In genomic region chr20:37201827-37202162, GRCh38 we compare ENCODE assay signal across 13 cellular contexts. TPM values are rescaled to one million over a fixed set of nuclear protein-coding genes. Genes with fewer than 3 reads are reported as not detected.
DNase-seq lines count a peak whose midpoint lies in the region; ATAC-seq and TF ChIP-seq lines count a peak whose summit lies in the region.
"Had no signal": no experiment of that assay in that cellular context is flagged by ENCODE, and none has a peak within 500 bp of the region (broad histone marks: within the 10 kb centered on the region; RNA-seq: fewer than 3 reads in every experiment).

No MANE protein-coding gene starts in this region.

- H3K18ac ChIP-seq in IMR-90 (ENCODE audit: low read depth, low read length) = no peak overlapping the region

- intact Hi-C loops in IMR-90 (cut with micrococcal nuclease) = loop anchor here (1.0 kb wide), 1 partner anchor 333 kb away; no protein-coding TSS in a partner anchor
- intact Hi-C loops in mammary epithelial cell (cut with micrococcal nuclease) = loop anchor here (1.0 to 5.0 kb wide), 3 partner anchors 21 to 333 kb away; no protein-coding TSS in a partner anchor

- H3K27ac ChIP-seq in IMR-90 (ENCODE audit: insufficient read depth, low read length) = peak overlapping the region; percentile 8; the same call in 1 of the 2 replicates
- H3K27ac ChIP-seq in mammary epithelial cell (ENCODE audit: insufficient read depth, low read depth, low read length) = peak overlapping the region; percentile 64
- H3K27ac ChIP-seq in upper lobe of left lung = peak overlapping the region in 3 of 4 donors; percentile 18 to 69 (median 59)
- H3K27ac ChIP-seq in substantia nigra (ENCODE audit: low read depth, low read length, poor library complexity, severe bottlenecking) = no peak overlapping the region

- peaks cover 45% of the 10 kb centered on the region for H4K20me1 ChIP-seq in IMR-90 (ENCODE audit: insufficient read depth, low read length)
- no peaks in the 10 kb centered on the region for H4K20me1 ChIP-seq in mammary epithelial cell (ENCODE audit: insufficient read depth, low read length)

- no peak for TF ChIP-seq EP300 in upper lobe of left lung (IDR thresholded peaks at IDR 0.05)

- CTCF ChIA-PET in IMR-90 (lab: Yijun Ruan, JAX) = no interaction called here
- CTCF ChIA-PET in mammary epithelial cell (lab: Charles Lee; ENCODE audit: low non-redundant PET) = no interaction called here

- no peaks in the 10 kb centered on the region for H3K27me3 ChIP-seq in IMR-90 (ENCODE audit: control insufficient read depth, insufficient read depth, low read length)
- no peaks in the 10 kb centered on the region for H3K27me3 ChIP-seq in mammary epithelial cell (ENCODE audit: insufficient read depth, low read length)
- no peaks in the 10 kb centered on the region for H3K27me3 ChIP-seq in upper lobe of left lung
- H3K27me3 ChIP-seq: MG63 had no signal

- peaks cover 32% of the 10 kb centered on the region for H3K36me3 Mint-ChIP-seq in mesothelial cell of epicardium

- no peak overlapping the region for H2BK15ac ChIP-seq in IMR-90 (ENCODE audit: low read depth, low read length)

- DNase-seq in IMR-90 = no peak
- DNase-seq in mammary epithelial cell = no peak
- no peak for DNase-seq in mesothelial cell of epicardium (ENCODE audit: low spot score in 2 of 2, unreplicated experiment in 2 of 2)
- DNase-seq in upper lobe of left lung = no peak
- no peak for DNase-seq in stimulated activated CD4-positive, alpha-beta T cell treated with anti-CD3 and anti-CD28 coated beads, Interleukin-2, amount 100 ng/mL, for 48 hours
- DNase-seq in HK-2 (ENCODE audit: unreplicated experiment) = no peak
- no peak for DNase-seq in substantia nigra (lab: John Stamatoyannopoulos, UW)
- DNase-seq: activated naive CD4-positive, alpha-beta T cell had no signal

- H3K9me1 ChIP-seq in IMR-90 (ENCODE audit: insufficient read depth, low read length) = peaks cover 30% of the 10 kb centered on the region

- H3K14ac ChIP-seq in IMR-90 (replicated peaks; ENCODE audit: low read depth, low read length) = no peak overlapping the region

- H3K9ac ChIP-seq in IMR-90 (ENCODE audit: low read depth, low read length) (no peak overlapping the region), mammary epithelial cell (ENCODE audit: insufficient read depth, low read length) (no peak overlapping the region)

- peak overlapping the region; percentile 31; the same call in 1 of the 2 replicates for H2BK120ac ChIP-seq in IMR-90 (ENCODE audit: low read depth, low read length)

- peaks cover 39% of the 10 kb centered on the region for H3K36me3 ChIP-seq in IMR-90 (ENCODE audit: control insufficient read depth, insufficient read depth, low read length)
- H3K36me3 ChIP-seq in mammary epithelial cell (ENCODE audit: insufficient read depth, low read length) = peaks cover 40% of the 10 kb centered on the region
- H3K36me3 ChIP-seq in upper lobe of left lung = peaks cover 21 to 88% (median 57%) of the 10 kb centered on the region in 4 donors

- no peak overlapping the region for H3K56ac ChIP-seq in IMR-90 (ENCODE audit: extremely low read depth, insufficient read depth, low read length)

- in situ Hi-C loops in IMR-90 (cut with MboI; ENCODE audit: low sequenced_read_pairs) (loop anchor here (10.0 kb wide), 1 partner anchor 183 kb away; no protein-coding TSS in a partner anchor), mammary epithelial cell (cut with MboI; ENCODE audit: low sequenced_read_pairs in 2 of 2) (no loop called here)

- dilution Hi-C loops in IMR-90 (cut with HindIII; ENCODE audit: low sequenced_read_pairs, unreplicated experiment) = no loop called here
- dilution Hi-C loops in mammary epithelial cell (cut with HindIII; ENCODE audit: low sequenced_read_pairs) = loop anchor here (5.0 kb wide), 1 partner anchor 51 kb away; no protein-coding TSS in a partner anchor

- no peak for ATAC-seq in IMR-90 (ENCODE audit: low read depth)
- ATAC-seq in upper lobe of left lung (ENCODE audit: low FRiP score in 2 of 2) = no peak

- H2BK5ac ChIP-seq in IMR-90 (ENCODE audit: low read depth, low read length, poor library complexity, severe bottlenecking) = peak overlapping the region; percentile 22

- no CpG with 5 or more reads among the region's 2 CpGs for WGBS in IMR-90 (ENCODE audit: extremely low coverage in 2 of 2, insufficient read length in 1 of 2), 2 experiments
- 90% methylated on average over 2 of the region's 2 CpGs for WGBS in mammary epithelial cell (ENCODE audit: low coverage, missing lambda C conversion rate)
- WGBS in upper lobe of left lung, 2 donors = 92 to 93% methylated on average over 2 of the region's 2 CpGs

- no peak for TF ChIP-seq POLR2A in IMR-90 (IDR thresholded peaks at IDR 0.05; ENCODE audit: low read depth, low read length)
- no peak for TF ChIP-seq POLR2A in upper lobe of left lung (IDR thresholded peaks at IDR 0.05)

- H4K91ac ChIP-seq in IMR-90 (ENCODE audit: insufficient read depth, low read depth, low read length) = no peak overlapping the region

- H3K79me1 ChIP-seq in IMR-90 (ENCODE audit: low read depth in 1 of 2, low read length in 2 of 2) = peaks cover 57 to 67% of the 10 kb centered on the region in 2 experiments

- peaks cover 63% of the 10 kb centered on the region for H3K79me2 ChIP-seq in mammary epithelial cell (ENCODE audit: insufficient read depth, low read length)

- no peaks in the 10 kb centered on the region for H3K9me3 Mint-ChIP-seq in mesothelial cell of epicardium
- H3K9me3 Mint-ChIP-seq: CD4-positive, alpha-beta memory T cell had no signal

- no peak overlapping the region for H4K5ac ChIP-seq in IMR-90 (ENCODE audit: low read depth, low read length)

- H3K9me3 ChIP-seq in IMR-90 (ENCODE audit: control insufficient read depth, insufficient read depth, low read length) = no peaks in the 10 kb centered on the region
- no peaks in the 10 kb centered on the region for H3K9me3 ChIP-seq in mammary epithelial cell (replicated peaks; ENCODE audit: insufficient read depth, low read length)
- H3K9me3 ChIP-seq in upper lobe of left lung = no peaks in the 10 kb centered on the region
- H3K9me3 ChIP-seq: MG63 had no signal

- no peak overlapping the region for H2AK5ac ChIP-seq in IMR-90 (ENCODE audit: low read depth, low read length)

- H3K4me2 ChIP-seq in IMR-90 (ENCODE audit: low read depth, low read length) (peak overlapping the region; percentile 60), mammary epithelial cell (ENCODE audit: insufficient read depth, low read depth, low read length) (peak overlapping the region; percentile 29)

- H2AFZ ChIP-seq in IMR-90 (replicated peaks; ENCODE audit: low read length, poor library complexity) (no peak overlapping the region), mammary epithelial cell (ENCODE audit: low read depth, low read length) (no peak overlapping the region)

- peaks cover 3% of the 10 kb centered on the region for H3K4me1 ChIP-seq in IMR-90 (ENCODE audit: control insufficient read depth, insufficient read depth, low read length)
- peaks cover 7% of the 10 kb centered on the region for H3K4me1 ChIP-seq in mammary epithelial cell (ENCODE audit: insufficient read depth, low read length)
- peaks cover 0 to 5% (median 4%) of the 10 kb centered on the region in 4 donors for H3K4me1 ChIP-seq in upper lobe of left lung

- peak overlapping the region; percentile 90 for H3K27ac Mint-ChIP-seq in mesothelial cell of epicardium

- no peaks in the 10 kb centered on the region for H3K27me3 Mint-ChIP-seq in mesothelial cell of epicardium (ENCODE audit: low read depth)
- H3K27me3 Mint-ChIP-seq: CD4-positive, alpha-beta memory T cell had no signal

- no peak overlapping the region for H4K8ac ChIP-seq in IMR-90 (ENCODE audit: low read depth in 2 of 2, low read length in 2 of 2)

- no peak overlapping the region for H2AK9ac ChIP-seq in IMR-90 (replicated peaks; ENCODE audit: low read depth, low read length, poor library complexity)

- no peak overlapping the region for H3K4me3 Mint-ChIP-seq in mesothelial cell of epicardium
- H3K4me3 Mint-ChIP-seq: CD4-positive, alpha-beta memory T cell had no signal

- H3K4ac ChIP-seq in IMR-90 (ENCODE audit: low read depth, low read length) = no peak overlapping the region

- H3K4me3 ChIP-seq in IMR-90 (ENCODE audit: insufficient read depth, low read depth, low read length) = no peak overlapping the region; the same call in 1 of the 2 replicates
- no peak overlapping the region for H3K4me3 ChIP-seq in mammary epithelial cell (replicated peaks in 1 of 3; ENCODE audit: insufficient read depth in 1 of 3, low read depth in 2 of 3, low read length in 3 of 3)
- no peak overlapping the region for H3K4me3 ChIP-seq in upper lobe of left lung
- H3K4me3 ChIP-seq: MG63 had no signal

- no peak overlapping the region for H3K23ac ChIP-seq in IMR-90 (ENCODE audit: low read depth, low read length)

- peaks cover 13% of the 10 kb centered on the region for H3K4me1 Mint-ChIP-seq in mesothelial cell of epicardium

- POLR2A ChIA-PET in IMR-90 (lab: Charles Lee; ENCODE audit: unreplicated experiment) = no interaction called here

- H2BK20ac ChIP-seq in IMR-90 (ENCODE audit: low read depth, low read length) = no peak overlapping the region

- no peak for TF ChIP-seq RAD21 in IMR-90 (IDR thresholded peaks at IDR 0.05; ENCODE audit: low read length)

- TF ChIP-seq CTCF in IMR-90 (conservative IDR thresholded peaks at IDR 0.05; ENCODE audit: low read depth, low read length) = no peak
- no peak for TF ChIP-seq CTCF in mammary epithelial cell (conservative IDR thresholded peaks at IDR 0.05 in 1 of 2, IDR thresholded peaks at IDR 0.05 in 1 of 2; ENCODE audit: extremely low read depth in 1 of 2, insufficient read depth in 1 of 2, low read depth in 1 of 2, low read length in 2 of 2)
- no peak for TF ChIP-seq CTCF in mesothelial cell of epicardium (IDR thresholded peaks at IDR 0.05; ENCODE audit: unreplicated experiment)
- no peak for TF ChIP-seq CTCF in upper lobe of left lung (IDR thresholded peaks at IDR 0.05)

- no TSS peak for BruUV-seq in IMR-90 (replicated peaks; lab: Mats Ljungman, UMichigan)
- BruUV-seq in mammary epithelial cell (replicated peaks; lab: Mats Ljungman, UMichigan) = no TSS peak

RNA-seq across cellular contexts. Expression of gene MROH8, which starts 22.4 kb away (rescaled TPM):
- total RNA-seq in IMR-90 (2012; rRNA removed) (1.1 and 1.8 TPM in 2 replicates), mammary epithelial cell (1 to 10 TPM in 1 of 2 donors, under 1 TPM in 1; 0.67 to 1.3 TPM), mesothelial cell of epicardium (4.9 to 6.4 TPM (median 6.3 TPM) in 3 replicates), upper lobe of left lung (1 to 10 TPM; 1.1 to 5.9 (median 2.2) TPM)
- polyA plus RNA-seq in IMR-90 (2012; rRNA removed) (0.62 and 1.3 TPM in 2 replicates), mammary epithelial cell (0.60 TPM)
- polyA plus RNA-seq in IMR-90 (2012; cell fraction: cytosol; rRNA removed) = 0.55 and 0.96 TPM in 2 replicates
- polyA plus RNA-seq in IMR-90 (2012; cell fraction: nucleus; rRNA removed; ENCODE audit: low replicate concordance) = 0.74 and 2.4 TPM in 2 replicates
- not detected for polyA minus RNA-seq in mammary epithelial cell

RNA-seq across cellular contexts. Expression of gene RPN2, which starts 22.7 kb away (rescaled TPM):
- total RNA-seq in IMR-90 (2012; rRNA removed) = 232 and 305 TPM in 2 replicates
- polyA plus RNA-seq in IMR-90 (2012; rRNA removed) = 468 and 481 TPM in 2 replicates
- polyA plus RNA-seq in IMR-90 (2012; cell fraction: cytosol; rRNA removed) = 279 and 282 TPM in 2 replicates
- polyA plus RNA-seq in IMR-90 (2012; cell fraction: nucleus; rRNA removed; ENCODE audit: low replicate concordance) = 170 and 221 TPM in 2 replicates
- 100 to 1,000 TPM; 157 to 181 TPM for total RNA-seq in mammary epithelial cell
- polyA plus RNA-seq in mammary epithelial cell = 342 TPM
- 124 TPM for polyA minus RNA-seq in mammary epithelial cell
- 142 to 151 TPM (median 146 TPM) in 3 replicates for total RNA-seq in mesothelial cell of epicardium
- 100 to 1,000 TPM in 4 of 6 donors, 10 to 100 TPM in 2; 55.5 to 193 (median 143) TPM for total RNA-seq in upper lobe of left lung

RNA-seq across cellular contexts. Expression of gene GHRH, which starts 59.8 kb away (rescaled TPM):
- total RNA-seq in IMR-90 (2012; rRNA removed) (not detected in 2 replicates), mammary epithelial cell (not detected), mesothelial cell of epicardium (not detected in 3 replicates), upper lobe of left lung (not detected)
- polyA plus RNA-seq in IMR-90 (2012; rRNA removed) (not detected in 2 replicates), mammary epithelial cell (not detected)
- polyA plus RNA-seq in IMR-90 (2012; cell fraction: cytosol; rRNA removed) = not detected in 2 replicates
- not detected in 2 replicates for polyA plus RNA-seq in IMR-90 (2012; cell fraction: nucleus; rRNA removed; ENCODE audit: low replicate concordance)
- polyA minus RNA-seq in mammary epithelial cell = not detected
- total RNA-seq: activated CD8-positive, alpha-beta memory T cell treated with anti-CD3 and anti-CD28 coated beads for 36 hours; CD4-positive, alpha-beta memory T cell; lung microvascular endothelial cell; SK-MEL-5 had no signal
- polyA plus RNA-seq: CD4-positive, alpha-beta memory T cell had no signal
